Comparison of ENCODE assay signal across 1 cellular context in the genomic region with DNA sequence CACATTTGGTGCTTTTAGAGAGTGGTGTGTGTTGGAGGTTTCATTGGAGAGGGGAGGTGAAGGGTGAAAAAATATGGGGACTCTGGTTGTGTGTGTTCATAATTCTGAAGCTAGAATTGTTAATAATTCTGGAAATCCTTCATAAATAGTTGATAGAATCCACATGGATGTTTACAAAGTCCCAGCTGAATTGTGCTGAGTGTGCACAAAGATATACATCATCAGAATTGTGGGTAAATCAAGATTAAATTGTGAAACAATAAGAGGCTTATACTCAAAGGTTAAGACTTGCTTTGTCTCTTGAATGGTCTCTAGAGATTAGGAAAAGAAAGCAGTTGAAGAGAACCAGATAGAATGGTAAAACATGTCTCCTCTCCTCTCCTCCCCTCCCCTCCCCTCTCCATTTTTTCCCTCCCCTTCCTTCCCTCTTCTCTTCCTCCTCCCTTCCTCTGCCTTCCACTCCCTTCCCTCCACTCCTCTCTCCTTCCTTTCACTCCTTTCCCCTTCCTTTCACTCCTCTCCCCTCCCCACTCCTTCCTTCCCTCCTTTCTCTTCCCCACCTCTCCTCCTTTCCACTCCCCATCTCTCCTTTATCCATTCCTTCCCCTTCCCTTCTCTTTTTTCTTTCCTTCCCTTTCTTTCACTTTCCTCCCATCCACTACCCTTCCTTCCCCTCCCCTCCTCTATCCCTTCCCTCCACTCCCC.
TF ChIP-seq lines count a peak whose summit lies in the region.

No MANE protein-coding gene starts in this region.

TF ChIP-seq in GM23338, 12 proteins besides CTCF, POLR2A, EP300 and RAD21 (continued from another document):
- TF ChIP-seq, protein P1, sequence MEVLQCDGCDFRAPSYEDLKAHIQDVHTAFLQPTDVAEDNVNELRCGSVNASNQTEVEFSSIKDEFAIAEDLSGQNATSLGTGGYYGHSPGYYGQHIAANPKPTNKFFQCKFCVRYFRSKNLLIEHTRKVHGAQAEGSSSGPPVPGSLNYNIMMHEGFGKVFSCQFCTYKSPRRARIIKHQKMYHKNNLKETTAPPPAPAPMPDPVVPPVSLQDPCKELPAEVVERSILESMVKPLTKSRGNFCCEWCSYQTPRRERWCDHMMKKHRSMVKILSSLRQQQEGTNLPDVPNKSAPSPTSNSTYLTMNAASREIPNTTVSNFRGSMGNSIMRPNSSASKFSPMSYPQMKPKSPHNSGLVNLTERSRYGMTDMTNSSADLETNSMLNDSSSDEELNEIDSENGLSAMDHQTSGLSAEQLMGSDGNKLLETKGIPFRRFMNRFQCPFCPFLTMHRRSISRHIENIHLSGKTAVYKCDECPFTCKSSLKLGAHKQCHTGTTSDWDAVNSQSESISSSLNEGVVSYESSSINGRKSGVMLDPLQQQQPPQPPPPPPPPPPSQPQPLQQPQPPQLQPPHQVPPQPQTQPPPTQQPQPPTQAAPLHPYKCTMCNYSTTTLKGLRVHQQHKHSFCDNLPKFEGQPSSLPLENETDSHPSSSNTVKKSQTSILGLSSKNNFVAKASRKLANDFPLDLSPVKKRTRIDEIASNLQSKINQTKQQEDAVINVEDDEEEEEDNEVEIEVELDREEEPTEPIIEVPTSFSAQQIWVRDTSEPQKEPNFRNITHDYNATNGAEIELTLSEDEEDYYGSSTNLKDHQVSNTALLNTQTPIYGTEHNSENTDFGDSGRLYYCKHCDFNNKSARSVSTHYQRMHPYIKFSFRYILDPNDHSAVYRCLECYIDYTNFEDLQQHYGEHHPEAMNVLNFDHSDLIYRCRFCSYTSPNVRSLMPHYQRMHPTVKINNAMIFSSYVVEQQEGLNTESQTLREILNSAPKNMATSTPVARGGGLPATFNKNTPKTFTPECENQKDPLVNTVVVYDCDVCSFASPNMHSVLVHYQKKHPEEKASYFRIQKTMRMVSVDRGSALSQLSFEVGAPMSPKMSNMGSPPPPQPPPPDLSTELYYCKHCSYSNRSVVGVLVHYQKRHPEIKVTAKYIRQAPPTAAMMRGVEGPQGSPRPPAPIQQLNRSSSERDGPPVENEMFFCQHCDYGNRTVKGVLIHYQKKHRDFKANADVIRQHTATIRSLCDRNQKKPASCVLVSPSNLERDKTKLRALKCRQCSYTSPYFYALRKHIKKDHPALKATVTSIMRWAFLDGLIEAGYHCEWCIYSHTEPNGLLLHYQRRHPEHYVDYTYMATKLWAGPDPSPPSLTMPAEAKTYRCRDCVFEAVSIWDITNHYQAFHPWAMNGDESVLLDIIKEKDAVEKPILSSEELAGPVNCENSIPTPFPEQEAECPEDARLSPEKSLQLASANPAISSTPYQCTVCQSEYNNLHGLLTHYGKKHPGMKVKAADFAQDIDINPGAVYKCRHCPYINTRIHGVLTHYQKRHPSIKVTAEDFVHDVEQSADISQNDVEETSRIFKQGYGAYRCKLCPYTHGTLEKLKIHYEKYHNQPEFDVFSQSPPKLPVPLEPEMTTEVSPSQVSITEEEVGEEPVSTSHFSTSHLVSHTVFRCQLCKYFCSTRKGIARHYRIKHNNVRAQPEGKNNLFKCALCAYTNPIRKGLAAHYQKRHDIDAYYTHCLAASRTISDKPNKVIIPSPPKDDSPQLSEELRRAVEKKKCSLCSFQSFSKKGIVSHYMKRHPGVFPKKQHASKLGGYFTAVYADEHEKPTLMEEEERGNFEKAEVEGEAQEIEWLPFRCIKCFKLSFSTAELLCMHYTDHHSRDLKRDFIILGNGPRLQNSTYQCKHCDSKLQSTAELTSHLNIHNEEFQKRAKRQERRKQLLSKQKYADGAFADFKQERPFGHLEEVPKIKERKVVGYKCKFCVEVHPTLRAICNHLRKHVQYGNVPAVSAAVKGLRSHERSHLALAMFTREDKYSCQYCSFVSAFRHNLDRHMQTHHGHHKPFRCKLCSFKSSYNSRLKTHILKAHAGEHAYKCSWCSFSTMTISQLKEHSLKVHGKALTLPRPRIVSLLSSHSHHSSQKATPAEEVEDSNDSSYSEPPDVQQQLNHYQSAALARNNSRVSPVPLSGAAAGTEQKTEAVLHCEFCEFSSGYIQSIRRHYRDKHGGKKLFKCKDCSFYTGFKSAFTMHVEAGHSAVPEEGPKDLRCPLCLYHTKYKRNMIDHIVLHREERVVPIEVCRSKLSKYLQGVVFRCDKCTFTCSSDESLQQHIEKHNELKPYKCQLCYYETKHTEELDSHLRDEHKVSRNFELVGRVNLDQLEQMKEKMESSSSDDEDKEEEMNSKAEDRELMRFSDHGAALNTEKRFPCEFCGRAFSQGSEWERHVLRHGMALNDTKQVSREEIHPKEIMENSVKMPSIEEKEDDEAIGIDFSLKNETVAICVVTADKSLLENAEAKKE (CRISPR knock-in tag; IDR thresholded peaks at IDR 0.05): no peak
- TF ChIP-seq STAT1 (IDR thresholded peaks at IDR 0.05; ENCODE audit: unreplicated experiment) (no peak), ZNF331 (CRISPR knock-in tag; IDR thresholded peaks at IDR 0.05; ENCODE audit: low read depth) (no peak), CREB1 (CRISPR knock-in tag; IDR thresholded peaks at IDR 0.05; ENCODE audit: low read depth) (no peak), POLR2AphosphoS5 (IDR thresholded peaks at IDR 0.05; ENCODE audit: low read depth) (no peak), NANOG (IDR thresholded peaks at IDR 0.05; ENCODE audit: borderline replicate concordance) (no peak)
